Comparison of ENCODE assay signal across 1 cellular context in genomic region chr7:114889646-114890285, GRCh38.
TF ChIP-seq lines count a peak whose summit lies in the region.

No MANE protein-coding gene starts in this region.

TF ChIP-seq in GM23338, 12 proteins besides CTCF, POLR2A, EP300 and RAD21 (continued from another document):
- TF ChIP-seq REST (IDR thresholded peaks at IDR 0.05; ENCODE audit: unreplicated experiment): no peak
